Comparison of ENCODE assay signal across 24 cellular contexts in the genomic region with DNA sequence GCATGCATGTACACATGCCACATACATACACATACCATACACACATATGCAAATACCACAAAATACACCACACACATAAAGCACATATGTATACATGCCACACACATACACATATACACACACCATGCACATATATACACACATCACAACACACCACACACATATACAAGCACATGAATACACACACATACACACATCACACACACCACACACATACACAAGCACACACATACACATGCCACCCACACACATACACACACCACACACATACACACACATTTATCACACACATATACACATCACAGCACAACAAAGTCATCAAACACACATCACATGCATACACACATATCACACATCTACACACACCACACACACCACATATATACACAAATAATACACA.
DNase-seq lines count a peak whose midpoint lies in the region; ATAC-seq, FAIRE-seq and TF ChIP-seq lines count a peak whose summit lies in the region.
"Had no signal": no experiment of that assay in that cellular context is flagged by ENCODE, and none has a peak within 500 bp of the region (broad histone marks: within the 10 kb centered on the region; RNA-seq: fewer than 3 reads in every experiment).

No MANE protein-coding gene starts in this region.

- H3K4me3 Mint-ChIP-seq in activated T-cell treated with anti-CD3 and anti-CD28 coated beads, Interleukin-2, amount 50 U/mL, for 24 hours = no peak overlapping the region
- H3K4me3 Mint-ChIP-seq: B cell; CD14-positive monocyte; CD4-positive, alpha-beta T cell; CD8-positive, alpha-beta memory T cell; H9 had no signal

- no peak overlapping the region for H2AK5ac ChIP-seq in neuronal stem cell (ENCODE audit: low read depth, low read length)

- H3K27me3 ChIP-seq in HepG2 (ENCODE audit: control insufficient read depth in 1 of 2, insufficient read depth in 2 of 2, low read length in 2 of 2) (no peaks in the 10 kb centered on the region), right lobe of liver (no peaks in the 10 kb centered on the region), neuronal stem cell (ENCODE audit: control insufficient read depth in 3 of 3, insufficient read depth in 3 of 3, low read depth in 1 of 3, low read length in 3 of 3) (peaks cover 0 to 2% (median 0%) of the 10 kb centered on the region in 3 experiments)
- H3K27me3 ChIP-seq: BLaER1 treated with 17β-estradiol and CSF1 and Interleukin-3, amounts not matched to agents 10 nM and 100 nM had no signal

- no peak overlapping the region for H2BK12ac ChIP-seq in neuronal stem cell (ENCODE audit: low read length)

- no peaks in the 10 kb centered on the region for H3K79me2 ChIP-seq in HepG2 (ENCODE audit: insufficient read depth, low read length)

- H3K4me1 ChIP-seq in HepG2 (ENCODE audit: insufficient read depth, low read length) = peaks cover 9% of the 10 kb centered on the region
- H3K4me1 ChIP-seq in right lobe of liver = no peaks in the 10 kb centered on the region
- no peaks in the 10 kb centered on the region for H3K4me1 ChIP-seq in neuronal stem cell (ENCODE audit: control insufficient read depth in 2 of 2, insufficient read depth in 1 of 2, low read depth in 1 of 2, low read length in 2 of 2)
- H3K4me1 ChIP-seq: BLaER1 treated with 17β-estradiol and CSF1 and Interleukin-3, amounts not matched to agents 10 nM and 100 nM had no signal

- H3K9me3 Mint-ChIP-seq in activated T-cell treated with anti-CD3 and anti-CD28 coated beads, Interleukin-2, amount 50 U/mL, for 24 hours = peaks cover 5% of the 10 kb centered on the region

- no peak for ATAC-seq in HepG2
- no peak for ATAC-seq in right lobe of liver
- no peak for ATAC-seq in HG03439 (IDR thresholded peaks at IDR 0.05; ENCODE audit: unreplicated experiment)
- ATAC-seq: HCT116 had no signal

- H3K4me3 ChIP-seq in HepG2 (replicated peaks in 1 of 3; ENCODE audit: insufficient read depth in 1 of 3, low read depth in 2 of 3, low read length in 3 of 3) (no peak overlapping the region), right lobe of liver (no peak overlapping the region), neuronal stem cell (ENCODE audit: low read length in 2 of 2) (no peak overlapping the region)
- H3K4me3 ChIP-seq: BLaER1 treated with 17β-estradiol and CSF1 and Interleukin-3, amounts not matched to agents 10 nM and 100 nM; GM23248 had no signal

- no peak overlapping the region for H3K14ac ChIP-seq in neuronal stem cell (ENCODE audit: low read length)

- H3K23ac ChIP-seq in neuronal stem cell (ENCODE audit: low read depth, low read length, poor library complexity) = no peak overlapping the region

- TF ChIP-seq CTCF in HepG2 (CRISPR knock-in tag; IDR thresholded peaks at IDR 0.05) (no peak), right lobe of liver (IDR thresholded peaks at IDR 0.05) (no peak)

- H3K36me3 Mint-ChIP-seq in activated T-cell treated with anti-CD3 and anti-CD28 coated beads, Interleukin-2, amount 50 U/mL, for 24 hours (ENCODE audit: low read depth) = no peaks in the 10 kb centered on the region
- H3K36me3 Mint-ChIP-seq: CD14-positive monocyte; CD8-positive, alpha-beta memory T cell had no signal

- no peak for TF ChIP-seq EP300 in HepG2 (IDR thresholded peaks at IDR 0.05; ENCODE audit: low read depth in 2 of 2, low read length in 2 of 2)
- no peak for TF ChIP-seq EP300 in HepG2 (CRISPR knock-in tag; IDR thresholded peaks at IDR 0.05; ENCODE audit: borderline replicate concordance)

- FAIRE-seq in HepG2 (lab: Jason Lieb, UNC) (no peak), HTR-8/SVneo (lab: Jason Lieb, UNC) (peak; percentile 98), urothelium cell line (lab: Jason Lieb, UNC) (peak; percentile 99)
- FAIRE-seq: A204.1, D721Med, GM19239 had no signal

- CTCF ChIA-PET in HepG2 (lab: Yijun Ruan, JAX; ENCODE audit: low intra/inter-chr PET ratio, low total read pairs) = no interaction called here

- H4K20me1 ChIP-seq in HepG2 (ENCODE audit: insufficient read depth, low read length) = no peaks in the 10 kb centered on the region
- H4K20me1 ChIP-seq: BLaER1 treated with 17β-estradiol and CSF1 and Interleukin-3, amounts not matched to agents 10 nM and 100 nM had no signal

- no peaks in the 10 kb centered on the region for H3K27me3 Mint-ChIP-seq in activated T-cell treated with anti-CD3 and anti-CD28 coated beads, Interleukin-2, amount 50 U/mL, for 24 hours
- H3K27me3 Mint-ChIP-seq: B cell; CD4-positive, alpha-beta T cell; CD8-positive, alpha-beta memory T cell had no signal

- in situ Hi-C loops in HepG2 (cut with HindIII; ENCODE audit: extremely low pct_ligation_motif_present, low pct_unique_long_range_greater_than_20kb) = no loop called here

- H3K18ac ChIP-seq in neuronal stem cell (ENCODE audit: low read length) = no peak overlapping the region

- no peak for DNase-seq in HepG2 (ENCODE audit: low spot score)
- no peak for DNase-seq in right lobe of liver
- no peak for DNase-seq in HTR-8/SVneo (ENCODE audit: insufficient read length, low spot score)
- no peak for DNase-seq in neuronal stem cell (ENCODE audit: low spot score)
- no peak for DNase-seq in urothelium cell line (ENCODE audit: low spot score)
- no peak for DNase-seq in T-helper 9 cell
- no peak for DNase-seq in activated T-cell treated with anti-CD3 and anti-CD28 coated beads, Interleukin-2, amount 50 U/mL, for 24 hours
- DNase-seq: CD4-positive, alpha-beta T cell; CD8-positive, alpha-beta memory T cell; DMS 273 treated with DMSO at 0.1 percent for 48 hours; DMS79; EL; GDM1; GM23248; H9 had no signal

- POLR2A ChIA-PET in HepG2 (lab: Yijun Ruan, JAX) = no interaction called here

- H3K9ac ChIP-seq in HepG2 (ENCODE audit: insufficient read depth, low read depth, low read length) (no peak overlapping the region), neuronal stem cell (ENCODE audit: low read depth, low read length, poor library complexity) (peak overlapping the region; percentile 72)
- H3K9ac ChIP-seq: BLaER1 treated with 17β-estradiol and CSF1 and Interleukin-3, amounts not matched to agents 10 nM and 100 nM; GM23248 had no signal

- intact Hi-C loops in HepG2 (cut with micrococcal nuclease; ENCODE audit: unreplicated experiment) = no loop called here
- intact Hi-C loops in right lobe of liver (cut with DNase I) = no loop called here

- no peak for TF ChIP-seq RAD21 in HepG2 (CRISPR knock-in tag; IDR thresholded peaks at IDR 0.05)

- H3K4ac ChIP-seq in neuronal stem cell (ENCODE audit: low read length) = peak overlapping the region; percentile 41

- no peak overlapping the region for H3K27ac Mint-ChIP-seq in activated T-cell treated with anti-CD3 and anti-CD28 coated beads, Interleukin-2, amount 50 U/mL, for 24 hours
- H3K27ac Mint-ChIP-seq: B cell; CD14-positive monocyte; CD4-positive, alpha-beta T cell; CD8-positive, alpha-beta memory T cell; H9 had no signal

- H3K9me3 ChIP-seq in HepG2 (ENCODE audit: low read length) (no peaks in the 10 kb centered on the region), right lobe of liver (no peaks in the 10 kb centered on the region), neuronal stem cell (replicated peaks in 1 of 2; ENCODE audit: control insufficient read depth in 2 of 2, insufficient read depth in 1 of 2, low read depth in 1 of 2, low read length in 2 of 2) (peaks cover 0 to 5% of the 10 kb centered on the region in 2 donors)

- H2AFZ ChIP-seq in HepG2 (ENCODE audit: low read length) = no peak overlapping the region
- H2AFZ ChIP-seq in neuronal stem cell (ENCODE audit: low read length) = no peak overlapping the region
- H2AFZ ChIP-seq: GM23248 had no signal

- peaks cover 1% of the 10 kb centered on the region for H3K79me1 ChIP-seq in neuronal stem cell (ENCODE audit: low read depth, low read length)

- no peaks in the 10 kb centered on the region for H3K4me1 Mint-ChIP-seq in activated T-cell treated with anti-CD3 and anti-CD28 coated beads, Interleukin-2, amount 50 U/mL, for 24 hours (ENCODE audit: low read depth)
- H3K4me1 Mint-ChIP-seq: B cell; CD14-positive monocyte; CD8-positive, alpha-beta memory T cell; H9 had no signal

- H4K8ac ChIP-seq in neuronal stem cell (ENCODE audit: low read depth, low read length) = no peak overlapping the region

- H3K27ac ChIP-seq in HepG2 (ENCODE audit: extremely low read length, insufficient read depth, low read length) (no peak overlapping the region), right lobe of liver (no peak overlapping the region), neuronal stem cell (replicated peaks; ENCODE audit: low read length) (no peak overlapping the region)
- H3K27ac ChIP-seq: 22Rv1; BLaER1 treated with 17β-estradiol and CSF1 and Interleukin-3, amounts not matched to agents 10 nM and 100 nM; GM23248 had no signal

- no peak overlapping the region for H4K91ac ChIP-seq in neuronal stem cell (ENCODE audit: low read depth, low read length, poor library complexity)

- H2BK120ac ChIP-seq in neuronal stem cell (ENCODE audit: low read depth, low read length) = no peak overlapping the region

- no peak overlapping the region for H2BK5ac ChIP-seq in neuronal stem cell (ENCODE audit: low read length)

- TF ChIP-seq POLR2A in HepG2 (IDR thresholded peaks at IDR 0.05; ENCODE audit: insufficient read depth in 1 of 2, low read depth in 2 of 2, low read length in 2 of 2) (no peak), right lobe of liver (IDR thresholded peaks at IDR 0.05) (no peak)

- no peak overlapping the region for H3K4me2 ChIP-seq in HepG2 (ENCODE audit: low read depth, low read length)
- no peak overlapping the region for H3K4me2 ChIP-seq in neuronal stem cell (ENCODE audit: insufficient read depth, low read length, poor library complexity, severe bottlenecking)
- H3K4me2 ChIP-seq: BLaER1 treated with 17β-estradiol and CSF1 and Interleukin-3, amounts not matched to agents 10 nM and 100 nM had no signal

- no TSS peak for BruUV-seq in HepG2 (replicated peaks; lab: Mats Ljungman, UMichigan)

- no peak overlapping the region for H2BK15ac ChIP-seq in neuronal stem cell (ENCODE audit: low read length)

- H3K36me3 ChIP-seq in HepG2 (replicated peaks in 1 of 2; ENCODE audit: control insufficient read depth in 1 of 2, insufficient read depth in 2 of 2, low read length in 2 of 2) = no peaks in the 10 kb centered on the region
- no peaks in the 10 kb centered on the region for H3K36me3 ChIP-seq in right lobe of liver
- no peaks in the 10 kb centered on the region for H3K36me3 ChIP-seq in neuronal stem cell (replicated peaks in 1 of 2; ENCODE audit: control insufficient read depth in 2 of 2, insufficient read depth in 2 of 2, low read length in 2 of 2)
- H3K36me3 ChIP-seq: BLaER1 treated with 17β-estradiol and CSF1 and Interleukin-3, amounts not matched to agents 10 nM and 100 nM had no signal

TF ChIP-seq in HepG2, 621 proteins besides CTCF, POLR2A, EP300 and RAD21 (continues in another document):
- TF ChIP-seq, protein P1, sequence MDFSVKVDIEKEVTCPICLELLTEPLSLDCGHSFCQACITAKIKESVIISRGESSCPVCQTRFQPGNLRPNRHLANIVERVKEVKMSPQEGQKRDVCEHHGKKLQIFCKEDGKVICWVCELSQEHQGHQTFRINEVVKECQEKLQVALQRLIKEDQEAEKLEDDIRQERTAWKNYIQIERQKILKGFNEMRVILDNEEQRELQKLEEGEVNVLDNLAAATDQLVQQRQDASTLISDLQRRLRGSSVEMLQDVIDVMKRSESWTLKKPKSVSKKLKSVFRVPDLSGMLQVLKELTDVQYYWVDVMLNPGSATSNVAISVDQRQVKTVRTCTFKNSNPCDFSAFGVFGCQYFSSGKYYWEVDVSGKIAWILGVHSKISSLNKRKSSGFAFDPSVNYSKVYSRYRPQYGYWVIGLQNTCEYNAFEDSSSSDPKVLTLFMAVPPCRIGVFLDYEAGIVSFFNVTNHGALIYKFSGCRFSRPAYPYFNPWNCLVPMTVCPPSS (IDR thresholded peaks at IDR 0.05) = peak; percentile 62; the same call in 1 of the 2 replicates
